In genomic region chr7:156609010-156609877, GRCh38 we compare ENCODE assay signal across 18 cellular contexts. TPM values are rescaled to one million over a fixed set of nuclear protein-coding genes. Genes with fewer than 3 reads are reported as not detected.
A peak's percentile ranks its signal among the peaks of the same experiment; 100 is the strongest.
DNase-seq lines count a peak whose midpoint lies in the region; ATAC-seq, FAIRE-seq and TF ChIP-seq lines count a peak whose summit lies in the region.
"Had no signal": no experiment of that assay in that cellular context is flagged by ENCODE, and none has a peak within 500 bp of the region (broad histone marks: within the 10 kb centered on the region; RNA-seq: fewer than 3 reads in every experiment).

No MANE protein-coding gene starts in this region.

- H3K27ac Mint-ChIP-seq in WTC11: no peak overlapping the region
- H3K27ac Mint-ChIP-seq: activated CD4-positive, alpha-beta T cell treated with anti-CD3 and anti-CD28 coated beads for 36 hours had no signal

- intact Hi-C loops in Right ventricle myocardium superior (cut with DNase I): no loop called here
- intact Hi-C loops in cardiac septum (cut with DNase I): no loop called here
- intact Hi-C loops in left colon (cut with DNase I, micrococcal nuclease): no loop called here
- intact Hi-C loops in stomach (cut with DNase I; ENCODE audit: low total_unique reads): no loop called here
- intact Hi-C loops in kidney (cut with DNase I): no loop called here

- H3K9me3 ChIP-seq in stomach (no peaks in the 10 kb centered on the region), kidney (ENCODE audit: control insufficient read depth in 1 of 2, low read length in 2 of 2) (no peaks in the 10 kb centered on the region)
- H3K9me3 ChIP-seq: adrenal gland, ovary, spleen had no signal

- 24 to 52% (median 37%) methylated on average over 7 of the region's 7 CpGs for WGBS in stomach, 5 donors

- H3K4me1 Mint-ChIP-seq in WTC11: peaks cover 7% of the 10 kb centered on the region; the same call in 1 of the 2 replicates

- peak; percentile 38 for ATAC-seq in Right ventricle myocardium superior (ENCODE audit: poor library complexity)
- no peak for ATAC-seq in WTC11
- peak; percentile 87 for ATAC-seq in left colon
- ATAC-seq in HG03175 (IDR thresholded peaks at IDR 0.05; ENCODE audit: unreplicated experiment): no peak
- ATAC-seq: activated CD4-positive, alpha-beta T cell treated with anti-CD3 and anti-CD28 coated beads for 36 hours had no signal

- H3K36me3 ChIP-seq in stomach: no peaks in the 10 kb centered on the region
- no peaks in the 10 kb centered on the region for H3K36me3 ChIP-seq in kidney (ENCODE audit: control insufficient read depth in 1 of 2, insufficient read depth in 2 of 2, low read length in 2 of 2)
- H3K36me3 ChIP-seq: adrenal gland, ovary, spleen had no signal

- no peak overlapping the region for H3K4me3 Mint-ChIP-seq in WTC11

- no peak for TF ChIP-seq EP300 in stomach (IDR thresholded peaks at IDR 0.05)

- CTCF ChIA-PET in WTC11 (lab: Charles Lee): interaction anchor here (1.0 kb wide), 1 partner anchor 284 kb away, joined by 4 read pairs; no protein-coding TSS in a partner anchor

- no peaks in the 10 kb centered on the region for H3K9me3 Mint-ChIP-seq in WTC11

- no peak overlapping the region for H3K9ac ChIP-seq in kidney (ENCODE audit: low read length in 2 of 2)

- H3K27me3 ChIP-seq in stomach: peaks cover 0 to 22% (median 7%) of the 10 kb centered on the region in 3 donors
- H3K27me3 ChIP-seq: adrenal gland, ovary had no signal

- DNase-seq in Right ventricle myocardium superior: no peak
- no peak for DNase-seq in cardiac septum (ENCODE audit: low spot score)
- DNase-seq in WTC11 (ENCODE audit: low spot score): no peak
- peak; percentile 44 to 67 for DNase-seq in left colon
- peak; percentile 51 for DNase-seq in stomach
- DNase-seq in kidney: no peak
- DNase-seq in NK-92 treated with Interleukin-12 subunit alpha and Interleukin-12 subunit beta, amount 100 ng/mL, for 24 hours (lab: John Stamatoyannopoulos, UW): no peak
- DNase-seq: activated CD4-positive, alpha-beta T cell treated with anti-CD3 and anti-CD28 coated beads for 36 hours; activated T-cell treated with anti-CD3 and anti-CD28 coated beads for 4 hours; GDM1; H7; IMR-90; MV-4-11; ovary; spleen had no signal

- H3K4me3 ChIP-seq in stomach (no peak overlapping the region), kidney (ENCODE audit: low read length in 2 of 2) (no peak overlapping the region)
- H3K4me3 ChIP-seq: adrenal gland, ovary had no signal

- FAIRE-seq in kidney (lab: Jason Lieb, UNC): no peak
- FAIRE-seq: GM12892 had no signal

- H3K27me3 Mint-ChIP-seq in WTC11 (ENCODE audit: low read depth): no peaks in the 10 kb centered on the region

- POLR2A ChIA-PET in WTC11 (lab: Charles Lee): no interaction called here

- no peaks in the 10 kb centered on the region for H3K36me3 Mint-ChIP-seq in WTC11

- no peak for TF ChIP-seq POLR2A in stomach (IDR thresholded peaks at IDR 0.05)

- H3K27ac ChIP-seq in stomach: peak overlapping the region; percentile 22 to 68 (median 45)
- peak overlapping the region in 1 of 2 donors; percentile 28 for H3K27ac ChIP-seq in kidney (ENCODE audit: low read depth in 2 of 2, low read length in 2 of 2)
- H3K27ac ChIP-seq: ovary had no signal

- TF ChIP-seq CTCF in WTC11 (IDR thresholded peaks at IDR 0.05) (no peak), stomach (IDR thresholded peaks at IDR 0.05) (no peak), kidney (IDR thresholded peaks at IDR 0.05; ENCODE audit: borderline replicate concordance, extremely low read depth, insufficient read depth) (no peak)

- H3K4me1 ChIP-seq in stomach: peaks cover 23 to 49% (median 43%) of the 10 kb centered on the region in 4 donors
- peaks cover 5 to 27% of the 10 kb centered on the region in 2 donors for H3K4me1 ChIP-seq in kidney (ENCODE audit: control insufficient read depth in 1 of 2, insufficient read depth in 1 of 2, low read depth in 1 of 2, low read length in 2 of 2)

TF ChIP-seq in WTC11, 78 proteins besides CTCF, POLR2A, EP300 and RAD21:
- TF ChIP-seq GRHL2 (CRISPR knock-in tag; IDR thresholded peaks at IDR 0.05; ENCODE audit: insufficient replicate concordance, severe bottlenecking): no peak
- no peak for TF ChIP-seq RELA (CRISPR knock-in tag; IDR thresholded peaks at IDR 0.05; ENCODE audit: borderline replicate concordance)
- TF ChIP-seq PRDM15 (CRISPR knock-in tag; IDR thresholded peaks at IDR 0.05): no peak
- peak; percentile 45 for TF ChIP-seq GABPB1 (CRISPR knock-in tag; IDR thresholded peaks at IDR 0.05)
- TF ChIP-seq, protein P1, sequence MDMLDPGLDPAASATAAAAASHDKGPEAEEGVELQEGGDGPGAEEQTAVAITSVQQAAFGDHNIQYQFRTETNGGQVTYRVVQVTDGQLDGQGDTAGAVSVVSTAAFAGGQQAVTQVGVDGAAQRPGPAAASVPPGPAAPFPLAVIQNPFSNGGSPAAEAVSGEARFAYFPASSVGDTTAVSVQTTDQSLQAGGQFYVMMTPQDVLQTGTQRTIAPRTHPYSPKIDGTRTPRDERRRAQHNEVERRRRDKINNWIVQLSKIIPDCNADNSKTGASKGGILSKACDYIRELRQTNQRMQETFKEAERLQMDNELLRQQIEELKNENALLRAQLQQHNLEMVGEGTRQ (CRISPR knock-in tag; IDR thresholded peaks at IDR 0.05): no peak
- no peak for TF ChIP-seq JAZF1 (CRISPR knock-in tag; IDR thresholded peaks at IDR 0.05)
- no peak for TF ChIP-seq FOXP1 (CRISPR knock-in tag; IDR thresholded peaks at IDR 0.05; ENCODE audit: borderline replicate concordance)
- TF ChIP-seq ZNF416 (CRISPR knock-in tag; IDR thresholded peaks at IDR 0.05): no peak
TF ChIP-seq in WTC11: peak in this region for 1.

RNA-seq across cellular contexts. Expression of gene RNF32, which starts 31.3 kb away (rescaled TPM):
- total RNA-seq in Right ventricle myocardium superior: 0.38 TPM
- total RNA-seq in cardiac septum: 0.38 TPM
- 0.55 to 1.3 TPM (median 0.61 TPM) in 3 replicates for total RNA-seq in WTC11 (2021)
- total RNA-seq in left colon: 1 to 10 TPM; 2.8 to 3.6 TPM
- total RNA-seq in stomach: 1 to 10 TPM in 3 of 5 donors, not detected in 2; 1.2 to 4.7 (median 1.5) TPM
- polyA plus RNA-seq in stomach: 1 to 10 TPM; 2.2 to 4.1 (median 2.6) TPM
- total RNA-seq in kidney: 2.7 TPM
- 1.6 TPM for polyA plus RNA-seq in kidney (ENCODE audit: insufficient read depth, low read depth, low replicate concordance)

Comparison
In these comparisons a context has a peak if more than half of its experiments do, and no peak if none do; other contexts are left out.
1. ATAC-seq: peak in Right ventricle myocardium superior (single experiment) and left colon (single experiment); none in WTC11 (single experiment) and HG03175 (single experiment).
2. DNase-seq: peak in left colon (2 of 2) and stomach (single experiment); none in Right ventricle myocardium superior (single experiment), cardiac septum (single experiment), WTC11 (single experiment), kidney (single experiment) and NK-92 treated with Interleukin-12 subunit alpha and Interleukin-12 subunit beta, amount 100 ng/mL, for 24 hours (single experiment).